17 cellular contexts compared by ENCODE assay signal in the genomic region with DNA sequence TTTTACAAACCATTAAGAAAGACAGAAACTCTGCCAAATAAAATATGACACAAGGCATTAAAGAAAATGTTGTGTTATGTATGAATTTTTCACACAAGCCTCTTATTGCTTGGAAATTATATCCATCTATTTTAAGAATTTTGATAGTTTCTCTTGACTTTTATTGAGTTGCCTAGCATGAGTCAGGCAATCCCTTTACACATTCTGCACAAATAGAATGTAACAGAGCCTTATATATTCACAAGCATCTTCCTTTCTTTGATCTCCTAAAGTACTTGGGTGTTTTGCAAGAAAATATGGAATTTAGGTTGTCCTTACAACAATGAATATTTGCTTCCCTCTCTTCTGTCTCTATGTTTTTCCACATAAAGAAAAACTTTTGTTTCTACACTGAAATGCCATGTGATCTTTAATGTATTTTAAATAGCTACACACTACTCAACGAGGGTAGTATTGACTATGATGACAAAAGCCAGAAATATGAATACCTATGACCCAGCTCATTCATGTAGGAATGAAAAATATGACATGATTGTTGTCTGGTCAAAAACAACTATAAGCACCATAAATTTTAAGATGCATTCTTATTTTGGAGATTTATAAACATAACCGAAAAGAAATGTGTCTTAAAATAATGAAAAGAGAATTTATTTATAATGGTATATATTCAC.
DNase-seq lines count a peak whose midpoint lies in the region; ATAC-seq, FAIRE-seq and TF ChIP-seq lines count a peak whose summit lies in the region.
"Had no signal": no experiment of that assay in that cellular context is flagged by ENCODE, and none has a peak within 500 bp of the region (broad histone marks: within the 10 kb centered on the region; RNA-seq: fewer than 3 reads in every experiment).

No MANE protein-coding gene starts in this region.

- no TSS peak for BruUV-seq in PC-3 (replicated peaks; lab: Mats Ljungman, UMichigan)

- H3K36me3 ChIP-seq in PC-3 (ENCODE audit: low read depth, low read length), result no peaks in the 10 kb centered on the region

- DNase-seq in GM04503 (ENCODE audit: low read depth), result peak; percentile 3
- DNase-seq in PC-3, result peak; percentile 44
- DNase-seq in iris pigment epithelial cell (ENCODE audit: low read depth), result peak; percentile 24
- no peak for DNase-seq in urothelium cell line (ENCODE audit: low spot score)
- DNase-seq in HuH-7.5 (ENCODE audit: low spot score), result no peak
- DNase-seq: CD8-positive, alpha-beta T cell; COR-L47; DMS153; DMS79 treated with DMSO at 0.1 percent for 48 hours; H7; KG1 had no signal

- no peak overlapping the region for H3K27ac ChIP-seq in PC-3 (ENCODE audit: low read length)
- H3K27ac ChIP-seq: A549 had no signal

- no peak overlapping the region for H3K9ac ChIP-seq in PC-3 (ENCODE audit: low read length)

- no peaks in the 10 kb centered on the region for H3K9me3 ChIP-seq in PC-3 (ENCODE audit: low read length)
- H3K9me3 ChIP-seq: A549 had no signal

- TF ChIP-seq CTCF in PC-3 (conservative IDR thresholded peaks at IDR 0.05; ENCODE audit: low read depth, low read length), result no peak

- peak overlapping the region; percentile 28 for H3K4me2 ChIP-seq in PC-3 (ENCODE audit: low read length)
- H3K4me2 ChIP-seq: A549, GM23338 had no signal

- ATAC-seq in PC-3 (peak; percentile 68), GM19467 (IDR thresholded peaks at IDR 0.05; ENCODE audit: unreplicated experiment) (no peak)
- ATAC-seq: A549; CD8-positive, alpha-beta T cell; GM12878; GM23338 had no signal

- no peak overlapping the region for H2AFZ ChIP-seq in PC-3 (ENCODE audit: low read length)

- intact Hi-C loops in PC-3 (cut with micrococcal nuclease), result no loop called here

- CTCF ChIA-PET in PC-3 (lab: Charles Lee), result no interaction called here

- no peaks in the 10 kb centered on the region for H3K27me3 ChIP-seq in PC-3 (ENCODE audit: low read length)

- FAIRE-seq in urothelium cell line (lab: Jason Lieb, UNC), result no peak
- FAIRE-seq: A549, D721Med, GM12878, GM18507 had no signal

- POLR2A ChIA-PET in PC-3 (lab: Charles Lee; ENCODE audit: unreplicated experiment), result interaction anchor here (0.7 kb wide), 1 partner anchor 87 kb away, joined by 4 read pairs; no protein-coding TSS in a partner anchor

- no peaks in the 10 kb centered on the region for H4K20me1 ChIP-seq in PC-3 (ENCODE audit: low read length)

- no peaks in the 10 kb centered on the region for H3K79me2 ChIP-seq in PC-3 (ENCODE audit: low read length)

- no peaks in the 10 kb centered on the region for H3K9me2 ChIP-seq in PC-3 (replicated peaks; ENCODE audit: low read length)

- H3K4me3 ChIP-seq in PC-3 (ENCODE audit: low read length), result no peak overlapping the region
- H3K4me3 ChIP-seq: A549, GM12878, GM23338 had no signal

- no peaks in the 10 kb centered on the region for H3F3A ChIP-seq in PC-3 (ENCODE audit: low read length, unreplicated experiment)

- peaks cover 11% of the 10 kb centered on the region for H3K4me1 ChIP-seq in PC-3 (ENCODE audit: insufficient read depth, low read length)
- H3K4me1 ChIP-seq: A549 had no signal

Comparison
In these comparisons a context has a peak if more than half of its experiments do, and no peak if none do; other contexts are left out.
1. DNase-seq: peak in GM04503 (single experiment), PC-3 (single experiment) and iris pigment epithelial cell (single experiment); none in urothelium cell line (single experiment) and HuH-7.5 (single experiment).